Comparison of ENCODE assay signal across 12 cellular contexts in genomic region chr6:127403636-127404035, GRCh38. TPM values are rescaled to one million over a fixed set of nuclear protein-coding genes. Genes with fewer than 3 reads are reported as not detected.
A peak's percentile ranks its signal among the peaks of the same experiment; 100 is the strongest.
DNase-seq lines count a peak whose midpoint lies in the region; ATAC-seq and TF ChIP-seq lines count a peak whose summit lies in the region.
"Had no signal": no experiment of that assay in that cellular context is flagged by ENCODE, and none has a peak within 500 bp of the region (broad histone marks: within the 10 kb centered on the region; RNA-seq: fewer than 3 reads in every experiment).

No MANE protein-coding gene starts in this region.

- TF ChIP-seq CTCF in GM13977 (IDR thresholded peaks at IDR 0.05; ENCODE audit: extremely low read depth, insufficient read depth, missing control alignments) (no peak), vagina (IDR thresholded peaks at IDR 0.05) (no peak), OCI-LY7 (conservative IDR thresholded peaks at IDR 0.05; ENCODE audit: low read length) (no peak), esophagus squamous epithelium (IDR thresholded peaks at IDR 0.05) (no peak), progenitor cell of endocrine pancreas (IDR thresholded peaks at IDR 0.05; ENCODE audit: unreplicated experiment) (no peak)

- peaks cover 9% of the 10 kb centered on the region for H3K4me1 Mint-ChIP-seq in activated CD4-positive, alpha-beta memory T cell treated with anti-CD3 and anti-CD28 coated beads, Interleukin-2, amount 10 ng/mL, durations not matched to agents 7 days and 5 days
- H3K4me1 Mint-ChIP-seq in progenitor cell of endocrine pancreas (ENCODE audit: low read depth), result no peaks in the 10 kb centered on the region

- in situ Hi-C loops in GM13977 (cut with MboI; ENCODE audit: low pct_unique_long_range_greater_than_20kb, low sequenced_read_pairs, unreplicated experiment), result loop anchor here (25.0 kb wide), 1 partner anchor 116 kb away; no protein-coding TSS in a partner anchor

- 73 to 97% methylated on average over 2 of the region's 2 CpGs for WGBS in esophagus squamous epithelium, 2 donors

- H3K4me3 ChIP-seq in vagina (no peak overlapping the region), OCI-LY7 (ENCODE audit: low read depth, low read length, poor library complexity, severe bottlenecking) (no peak overlapping the region), esophagus squamous epithelium (no peak overlapping the region)
- H3K4me3 ChIP-seq: heart left ventricle had no signal

- no peaks in the 10 kb centered on the region for H3K9me2 ChIP-seq in OCI-LY7 (ENCODE audit: insufficient read depth, low read length)

- intact Hi-C loops in vagina (cut with DNase I), result no loop called here
- intact Hi-C loops in OCI-LY7 (cut with micrococcal nuclease; ENCODE audit: unreplicated experiment), result no loop called here
- intact Hi-C loops in esophagus squamous epithelium (cut with DNase I), result no loop called here

- POLR2A ChIA-PET in activated CD4-positive, alpha-beta memory T cell treated with anti-CD3 and anti-CD28 coated beads, Interleukin-2, amount 10 ng/mL, durations not matched to agents 7 days and 5 days (lab: Charles Lee), result no interaction called here
- POLR2A ChIA-PET in OCI-LY7 (lab: Charles Lee), result no interaction called here

- H3K79me2 ChIP-seq in OCI-LY7 (ENCODE audit: insufficient read depth, low read depth, low read length), result no peaks in the 10 kb centered on the region

- no peak overlapping the region for H3K27ac ChIP-seq in vagina
- H3K27ac ChIP-seq in OCI-LY7 (ENCODE audit: low read depth, low read length, poor library complexity, severe bottlenecking), result no peak overlapping the region
- peak overlapping the region in 1 of 4 donors; percentile 18 for H3K27ac ChIP-seq in esophagus squamous epithelium
- H3K27ac ChIP-seq: heart left ventricle had no signal

- H3K4me2 ChIP-seq in OCI-LY7 (ENCODE audit: low read length), result no peak overlapping the region

- TF ChIP-seq POLR2A in vagina (IDR thresholded peaks at IDR 0.05), result no peak
- TF ChIP-seq POLR2A in esophagus squamous epithelium (IDR thresholded peaks at IDR 0.05), result no peak

- H4K20me1 ChIP-seq in OCI-LY7 (ENCODE audit: insufficient read depth, low read length), result no peaks in the 10 kb centered on the region

- no peaks in the 10 kb centered on the region for H3K9me3 Mint-ChIP-seq in activated CD4-positive, alpha-beta memory T cell treated with anti-CD3 and anti-CD28 coated beads, Interleukin-2, amount 10 ng/mL, durations not matched to agents 7 days and 5 days
- peaks cover 3% of the 10 kb centered on the region for H3K9me3 Mint-ChIP-seq in progenitor cell of endocrine pancreas (ENCODE audit: low read depth)
- H3K9me3 Mint-ChIP-seq: activated B cell treated with CpG ODN at 0.5 μM for 24 hours had no signal

- DNase-seq in GM13977 (ENCODE audit: low spot score) (peak; percentile 29), vagina (ENCODE audit: extremely low spot score in 2 of 2) (no peak), OCI-LY7 (ENCODE audit: low spot score) (no peak), esophagus squamous epithelium (lab: John Stamatoyannopoulos, UW) (no peak), progenitor cell of endocrine pancreas (ENCODE audit: low spot score, unreplicated experiment) (no peak)
- no peak for DNase-seq in activated CD4-positive, alpha-beta memory T cell treated with anti-CD3 and anti-CD28 coated beads, Interleukin-2, amount 10 ng/mL, durations not matched to agents 7 days and 5 days
- DNase-seq: activated B cell treated with CpG ODN at 0.5 μM for 24 hours, Caco-2, heart left ventricle, naive B cell had no signal

- peaks cover 3% of the 10 kb centered on the region for H3K4me1 ChIP-seq in vagina
- H3K4me1 ChIP-seq in OCI-LY7 (ENCODE audit: insufficient read depth, low read length, poor library complexity, severe bottlenecking), result no peaks in the 10 kb centered on the region
- H3K4me1 ChIP-seq in esophagus squamous epithelium, result peaks cover 0 to 20% (median 6%) of the 10 kb centered on the region in 3 donors
- H3K4me1 ChIP-seq: Caco-2 had no signal

- H3K9me3 ChIP-seq in vagina (no peaks in the 10 kb centered on the region), OCI-LY7 (ENCODE audit: low read length) (no peaks in the 10 kb centered on the region), esophagus squamous epithelium (no peaks in the 10 kb centered on the region)
- H3K9me3 ChIP-seq: Caco-2 had no signal

- no TSS peak for BruUV-seq in OCI-LY7 (replicated peaks; lab: Mats Ljungman, UMichigan)

- no peak overlapping the region for H3K4me3 Mint-ChIP-seq in activated CD4-positive, alpha-beta memory T cell treated with anti-CD3 and anti-CD28 coated beads, Interleukin-2, amount 10 ng/mL, durations not matched to agents 7 days and 5 days
- no peak overlapping the region for H3K4me3 Mint-ChIP-seq in progenitor cell of endocrine pancreas (ENCODE audit: low read depth)
- H3K4me3 Mint-ChIP-seq: activated B cell treated with CpG ODN at 0.5 μM for 24 hours had no signal

- H3K36me3 ChIP-seq in vagina (no peaks in the 10 kb centered on the region), OCI-LY7 (ENCODE audit: insufficient read depth, low read length) (no peaks in the 10 kb centered on the region), esophagus squamous epithelium (no peaks in the 10 kb centered on the region)
- H3K36me3 ChIP-seq: heart left ventricle had no signal

- CTCF ChIA-PET in activated CD4-positive, alpha-beta memory T cell treated with anti-CD3 and anti-CD28 coated beads, Interleukin-2, amount 10 ng/mL, durations not matched to agents 7 days and 5 days (lab: Charles Lee), result no interaction called here
- CTCF ChIA-PET in OCI-LY7 (lab: Charles Lee; ENCODE audit: unreplicated experiment), result no interaction called here

- H3K36me3 Mint-ChIP-seq in activated CD4-positive, alpha-beta memory T cell treated with anti-CD3 and anti-CD28 coated beads, Interleukin-2, amount 10 ng/mL, durations not matched to agents 7 days and 5 days (ENCODE audit: low read depth), result no peaks in the 10 kb centered on the region
- peaks cover 1% of the 10 kb centered on the region for H3K36me3 Mint-ChIP-seq in progenitor cell of endocrine pancreas (ENCODE audit: insufficient read depth)
- H3K36me3 Mint-ChIP-seq: naive B cell had no signal

- H3K27me3 Mint-ChIP-seq in activated CD4-positive, alpha-beta memory T cell treated with anti-CD3 and anti-CD28 coated beads, Interleukin-2, amount 10 ng/mL, durations not matched to agents 7 days and 5 days, result no peaks in the 10 kb centered on the region
- no peaks in the 10 kb centered on the region for H3K27me3 Mint-ChIP-seq in progenitor cell of endocrine pancreas
- H3K27me3 Mint-ChIP-seq: activated B cell treated with CpG ODN at 0.5 μM for 24 hours, naive B cell had no signal

- peak overlapping the region; percentile 0 for H3K27ac Mint-ChIP-seq in activated CD4-positive, alpha-beta memory T cell treated with anti-CD3 and anti-CD28 coated beads, Interleukin-2, amount 10 ng/mL, durations not matched to agents 7 days and 5 days
- H3K27ac Mint-ChIP-seq in progenitor cell of endocrine pancreas, result no peak overlapping the region
- H3K27ac Mint-ChIP-seq: activated B cell treated with CpG ODN at 0.5 μM for 24 hours had no signal

- H3K27me3 ChIP-seq in vagina, result no peaks in the 10 kb centered on the region
- no peaks in the 10 kb centered on the region for H3K27me3 ChIP-seq in esophagus squamous epithelium
- H3K27me3 ChIP-seq: heart left ventricle had no signal

- H2AFZ ChIP-seq in OCI-LY7 (ENCODE audit: low read length), result no peak overlapping the region

- peak; percentile 78 for ATAC-seq in GM19463 (IDR thresholded peaks at IDR 0.05; ENCODE audit: unreplicated experiment)
- peak; percentile 88 for ATAC-seq in HG03064 (IDR thresholded peaks at IDR 0.05; ENCODE audit: low read depth, unreplicated experiment)
- ATAC-seq: heart left ventricle had no signal

RNA-seq across cellular contexts. Expression of gene KIAA0408, which starts 55.6 kb away (rescaled TPM):
- 10 to 100 TPM; 11.6 to 12.2 TPM for total RNA-seq in activated CD4-positive, alpha-beta memory T cell treated with anti-CD3 and anti-CD28 coated beads, Interleukin-2, amount 10 ng/mL, durations not matched to agents 7 days and 5 days
- 4.7 TPM for total RNA-seq in vagina
- total RNA-seq in OCI-LY7 (2014; rRNA removed; shearing (Covaris generic)), result 0.44 TPM in 1 of 2 replicates, not detected in the other
- total RNA-seq in OCI-LY7 (2022), result 0.46 and 0.74 TPM in 2 replicates
- total RNA-seq in esophagus squamous epithelium, result 10 to 100 TPM in 1 of 4 donors, 1 to 10 TPM in 1, under 1 TPM in 2; 0.34 to 16.4 (median 2.0) TPM
- 0.91 and 1.4 TPM in 2 replicates for total RNA-seq in progenitor cell of endocrine pancreas
- total RNA-seq: Caco-2 had no signal
